15 cellular contexts compared by ENCODE assay signal in genomic region chr2:10430886-10431622, GRCh38.
"Had no signal": no experiment of that assay in that cellular context is flagged by ENCODE, and none has a peak within 500 bp of the region (broad histone marks: within the 10 kb centered on the region; RNA-seq: fewer than 3 reads in every experiment).

No MANE protein-coding gene starts in this region.

- H3K27ac ChIP-seq: lower lobe of right lung, psoas muscle had no signal

- ATAC-seq: activated CD4-positive, CD25-positive, alpha-beta regulatory T cell treated with anti-CD3 and anti-CD28 coated beads, Interleukin-2, amount 50 U/mL, for 24 hours; psoas muscle; sciatic nerve had no signal

- H3K9me3 Mint-ChIP-seq: dendritic cell treated with granulocyte-macrophage colony-stimulating factor and Interleukin-4, amounts not matched to agents 40 ng/mL and 50 ng/mL, for 4 days; nephron; T-helper 1 cell treated with Interleukin-12 subunit alpha and Interleukin-12 subunit beta and Interleukin-4 antibody, amounts not matched to agents 30 μg/mL and 1 μg/mL, for 36 hours had no signal

- H3K9me3 ChIP-seq: lower lobe of right lung, psoas muscle, spleen, transverse colon had no signal

- H3K27ac Mint-ChIP-seq: nephron had no signal

- H3K4me1 ChIP-seq: psoas muscle had no signal

- H3K27me3 ChIP-seq: transverse colon had no signal

- H3K4me3 ChIP-seq: psoas muscle had no signal

- H3K36me3 ChIP-seq: transverse colon had no signal

- DNase-seq: activated gamma-delta T cell treated with Interleukin-2 at 50 U/mL for 16 hours; activated T-cell treated with anti-CD3 and anti-CD28 coated beads, Interleukin-2, amount 50 U/mL, for 1 hour; central memory CD4-positive, alpha-beta T cell; lower lobe of right lung; stimulated activated CD4-positive, alpha-beta T cell treated with anti-CD3 and anti-CD28 coated beads, Interleukin-1b, Interleukin-23, amount 100 ng/mL, for 48 hours; stimulated activated naive CD4-positive, alpha-beta T cell; substantia nigra had no signal
